In the genomic region with DNA sequence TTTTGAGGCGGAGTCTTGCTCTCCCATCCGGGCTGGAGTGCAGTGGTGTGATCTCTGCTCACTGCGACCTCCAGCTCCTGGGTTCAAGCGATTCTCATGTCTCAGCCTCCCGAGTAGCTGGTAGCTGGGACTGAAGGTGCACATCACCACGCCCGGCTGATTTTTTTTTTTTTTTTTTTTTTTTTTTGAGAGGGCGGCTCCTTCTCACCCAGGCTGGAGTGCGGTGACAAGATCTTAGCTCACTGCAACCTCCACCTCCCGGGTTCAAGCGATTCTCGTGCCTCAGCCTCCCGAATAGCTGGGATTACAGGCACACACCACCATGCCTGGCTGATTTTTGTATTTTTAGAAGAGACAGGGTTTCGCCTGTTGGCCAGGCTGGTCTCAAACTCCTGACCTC, we compare ENCODE assay signal across 1 cellular context.
TF ChIP-seq lines count a peak whose summit lies in the region.

No MANE protein-coding gene starts in this region.

TF ChIP-seq in HEK293, 187 proteins besides CTCF, POLR2A, EP300 and RAD21:
- TF ChIP-seq KLF1 (tag by site-specific recombination; IDR thresholded peaks at IDR 0.05) (peak; percentile 46; the same call in 1 of the 2 replicates), ZNF362 (tag by site-specific recombination; IDR thresholded peaks at IDR 0.05) (peak; percentile 74; the same call in 1 of the 2 replicates)
